In genomic region chr22:38761202-38762162, GRCh38 we compare ENCODE assay signal across 1 cellular context.
A peak's percentile ranks its signal among the peaks of the same experiment; 100 is the strongest.
TF ChIP-seq lines count a peak whose summit lies in the region.

No MANE protein-coding gene starts in this region.

TF ChIP-seq in GM12878, 131 proteins besides CTCF, POLR2A, EP300 and RAD21:
- no peak for TF ChIP-seq GATAD2B (conservative IDR thresholded peaks at IDR 0.05; ENCODE audit: low read depth)
- TF ChIP-seq PBX3 (IDR thresholded peaks at IDR 0.05; ENCODE audit: insufficient replicate concordance, low read depth, low read length) = peak; percentile 57
- TF ChIP-seq BCL3 (IDR thresholded peaks at IDR 0.05; ENCODE audit: borderline replicate concordance, insufficient read depth, low read depth, low read length, poor library complexity, severe bottlenecking) = peak; percentile 97
- TF ChIP-seq IKZF1 (conservative IDR thresholded peaks at IDR 0.05) = peak; percentile 19; the same call in 1 of the 2 replicates
- TF ChIP-seq NFIC (IDR thresholded peaks at IDR 0.05; ENCODE audit: low read depth, low read length) = peak; percentile 41; the same call in 1 of the 2 replicates
